Comparison of ENCODE assay signal across 8 cellular contexts in the genomic region with DNA sequence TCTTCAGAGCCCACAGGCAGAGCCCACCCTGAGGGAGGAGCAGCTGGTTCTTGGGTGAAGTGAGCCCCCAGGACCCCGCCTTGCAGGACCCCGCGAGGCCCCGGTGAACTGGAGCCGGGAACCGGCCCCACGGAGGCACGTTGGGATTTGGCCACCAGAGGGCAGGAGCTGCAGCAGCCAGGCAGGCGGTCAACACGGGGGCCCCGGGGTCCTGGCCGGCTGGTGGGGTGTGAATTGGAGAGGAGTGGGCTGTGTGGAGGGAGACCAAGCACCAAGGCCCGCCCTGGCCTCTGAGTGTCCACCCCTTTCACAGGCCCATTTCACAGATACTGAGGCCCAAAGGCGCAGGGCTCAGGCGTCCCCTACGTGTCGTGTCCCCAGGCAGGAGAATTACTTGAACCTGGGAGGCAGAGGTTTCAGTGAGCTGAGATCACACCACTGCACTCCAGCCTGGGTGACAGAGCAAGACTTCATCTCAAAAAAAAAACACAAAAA. TPM values are rescaled to one million over a fixed set of nuclear protein-coding genes. Genes with fewer than 3 reads are reported as not detected.
DNase-seq lines count a peak whose midpoint lies in the region; ATAC-seq and TF ChIP-seq lines count a peak whose summit lies in the region.

No MANE protein-coding gene starts in this region.

- H2AFZ ChIP-seq in PC-9, result no peak overlapping the region

- no peaks in the 10 kb centered on the region for H3K9me2 ChIP-seq in PC-9 (ENCODE audit: insufficient read depth)

- H3K9me3 Mint-ChIP-seq in activated CD4-positive, alpha-beta memory T cell treated with anti-CD3 and anti-CD28 coated beads for 36 hours, result peaks cover 7% of the 10 kb centered on the region
- peaks cover 10% of the 10 kb centered on the region for H3K9me3 Mint-ChIP-seq in activated CD4-positive, alpha-beta memory T cell treated with anti-CD3 and anti-CD28 coated beads, Interleukin-2, amount 10 ng/mL, durations not matched to agents 7 days and 5 days

- POLR2A ChIA-PET in activated CD4-positive, alpha-beta memory T cell treated with anti-CD3 and anti-CD28 coated beads for 36 hours (lab: Charles Lee), result no interaction called here
- POLR2A ChIA-PET in activated CD4-positive, alpha-beta memory T cell treated with anti-CD3 and anti-CD28 coated beads, Interleukin-2, amount 10 ng/mL, durations not matched to agents 7 days and 5 days (lab: Charles Lee), result no interaction called here
- POLR2A ChIA-PET in PC-9 (lab: Charles Lee; ENCODE audit: unreplicated experiment), result no interaction called here

- peak; percentile 24 for DNase-seq in activated CD4-positive, alpha-beta memory T cell treated with anti-CD3 and anti-CD28 coated beads for 36 hours
- DNase-seq in activated CD4-positive, alpha-beta memory T cell treated with anti-CD3 and anti-CD28 coated beads, Interleukin-2, amount 10 ng/mL, durations not matched to agents 7 days and 5 days, result no peak
- DNase-seq in PC-9, result peak in 1 of 2 experiments; percentile 53
- no peak for DNase-seq in esophagus squamous epithelium (lab: John Stamatoyannopoulos, UW)
- peak; percentile 31 for DNase-seq in stimulated activated CD8-positive, alpha-beta memory T cell treated with anti-CD3 and anti-CD28 coated beads, Interleukin-4, amount 100 ng/mL, for 24 hours (ENCODE audit: low read depth)

- H3K4me1 ChIP-seq in PC-9 (replicated peaks; ENCODE audit: insufficient read depth), result no peaks in the 10 kb centered on the region
- H3K4me1 ChIP-seq in esophagus squamous epithelium, result peaks cover 0 to 11% (median 0%) of the 10 kb centered on the region in 3 donors

- H4K20me1 ChIP-seq in PC-9 (ENCODE audit: insufficient read depth), result no peaks in the 10 kb centered on the region

- ATAC-seq in HG02759 (IDR thresholded peaks at IDR 0.05; ENCODE audit: unreplicated experiment) (no peak), HG03521 (IDR thresholded peaks at IDR 0.05; ENCODE audit: unreplicated experiment) (no peak), GM18502 (IDR thresholded peaks at IDR 0.05; ENCODE audit: poor library complexity, unreplicated experiment) (no peak)

- H3F3A ChIP-seq in PC-9 (ENCODE audit: insufficient read depth, low read depth), result peaks cover 13% of the 10 kb centered on the region

- H3K4me3 Mint-ChIP-seq in activated CD4-positive, alpha-beta memory T cell treated with anti-CD3 and anti-CD28 coated beads for 36 hours, result no peak overlapping the region
- no peak overlapping the region for H3K4me3 Mint-ChIP-seq in activated CD4-positive, alpha-beta memory T cell treated with anti-CD3 and anti-CD28 coated beads, Interleukin-2, amount 10 ng/mL, durations not matched to agents 7 days and 5 days

- intact Hi-C loops in activated CD4-positive, alpha-beta memory T cell treated with anti-CD3 and anti-CD28 coated beads for 36 hours (cut with micrococcal nuclease), result no loop called here
- intact Hi-C loops in PC-9 (cut with micrococcal nuclease; ENCODE audit: unreplicated experiment), result no loop called here
- intact Hi-C loops in esophagus squamous epithelium (cut with DNase I), result no loop called here

- H3K36me3 Mint-ChIP-seq in activated CD4-positive, alpha-beta memory T cell treated with anti-CD3 and anti-CD28 coated beads for 36 hours, result no peaks in the 10 kb centered on the region
- peaks cover 3% of the 10 kb centered on the region for H3K36me3 Mint-ChIP-seq in activated CD4-positive, alpha-beta memory T cell treated with anti-CD3 and anti-CD28 coated beads, Interleukin-2, amount 10 ng/mL, durations not matched to agents 7 days and 5 days (ENCODE audit: low read depth)

- H3K27me3 ChIP-seq in PC-9 (ENCODE audit: insufficient read depth, low read depth) (peaks cover 9% of the 10 kb centered on the region; the same call in 1 of the 2 replicates), esophagus squamous epithelium (peaks cover 0 to 49% (median 0%) of the 10 kb centered on the region in 4 donors)

- no peaks in the 10 kb centered on the region for H3K27me3 Mint-ChIP-seq in activated CD4-positive, alpha-beta memory T cell treated with anti-CD3 and anti-CD28 coated beads for 36 hours
- H3K27me3 Mint-ChIP-seq in activated CD4-positive, alpha-beta memory T cell treated with anti-CD3 and anti-CD28 coated beads, Interleukin-2, amount 10 ng/mL, durations not matched to agents 7 days and 5 days, result peaks cover 2% of the 10 kb centered on the region

- H3K27ac Mint-ChIP-seq in activated CD4-positive, alpha-beta memory T cell treated with anti-CD3 and anti-CD28 coated beads for 36 hours, result no peak overlapping the region
- no peak overlapping the region for H3K27ac Mint-ChIP-seq in activated CD4-positive, alpha-beta memory T cell treated with anti-CD3 and anti-CD28 coated beads, Interleukin-2, amount 10 ng/mL, durations not matched to agents 7 days and 5 days

- H3K9me3 ChIP-seq in PC-9 (ENCODE audit: insufficient read depth, low read depth) (no peaks in the 10 kb centered on the region), esophagus squamous epithelium (no peaks in the 10 kb centered on the region)

- H3K4me1 Mint-ChIP-seq in activated CD4-positive, alpha-beta memory T cell treated with anti-CD3 and anti-CD28 coated beads for 36 hours (ENCODE audit: low read depth), result peaks cover 7% of the 10 kb centered on the region
- H3K4me1 Mint-ChIP-seq in activated CD4-positive, alpha-beta memory T cell treated with anti-CD3 and anti-CD28 coated beads, Interleukin-2, amount 10 ng/mL, durations not matched to agents 7 days and 5 days, result peaks cover 10% of the 10 kb centered on the region

- peak; percentile 91 for TF ChIP-seq CTCF in PC-9 (conservative IDR thresholded peaks at IDR 0.05)
- TF ChIP-seq CTCF in esophagus squamous epithelium (IDR thresholded peaks at IDR 0.05), result peak; percentile 31 to 71 (median 47)

- H3K27ac ChIP-seq in PC-9, result no peak overlapping the region
- no peak overlapping the region for H3K27ac ChIP-seq in esophagus squamous epithelium

- H3K79me2 ChIP-seq in PC-9 (ENCODE audit: low read depth), result no peaks in the 10 kb centered on the region

- CTCF ChIA-PET in activated CD4-positive, alpha-beta memory T cell treated with anti-CD3 and anti-CD28 coated beads for 36 hours (lab: Charles Lee), result interaction anchor here (0.7 to 1.3 kb wide), 3 partner anchors 13 to 69 kb away, joined by 3 to 4 read pairs (median 3); no protein-coding TSS in a partner anchor
- CTCF ChIA-PET in activated CD4-positive, alpha-beta memory T cell treated with anti-CD3 and anti-CD28 coated beads, Interleukin-2, amount 10 ng/mL, durations not matched to agents 7 days and 5 days (lab: Charles Lee), result no interaction called here
- CTCF ChIA-PET in PC-9 (lab: Charles Lee), result interaction anchor here (0.6 kb wide), 1 partner anchor 23 kb away, joined by 11 read pairs; no protein-coding TSS in a partner anchor

- H3K4me2 ChIP-seq in PC-9, result no peak overlapping the region

- TF ChIP-seq POLR2A in esophagus squamous epithelium (IDR thresholded peaks at IDR 0.05), result no peak

- H3K36me3 ChIP-seq in PC-9 (ENCODE audit: low read depth) (no peaks in the 10 kb centered on the region), esophagus squamous epithelium (no peaks in the 10 kb centered on the region)

- no TSS peak for BruUV-seq in PC-9 (replicated peaks; lab: Mats Ljungman, UMichigan)

- H3K4me3 ChIP-seq in PC-9 (no peak overlapping the region), esophagus squamous epithelium (no peak overlapping the region)

- WGBS in esophagus squamous epithelium, 2 donors, result 57 to 67% methylated on average over 2 to 8 of the region's 17 CpGs

RNA-seq across cellular contexts. Expression of a gene that starts 2.2 kb away (rescaled TPM):
- total RNA-seq in activated CD4-positive, alpha-beta memory T cell treated with anti-CD3 and anti-CD28 coated beads for 36 hours, result not detected
- not detected for total RNA-seq in activated CD4-positive, alpha-beta memory T cell treated with anti-CD3 and anti-CD28 coated beads, Interleukin-2, amount 10 ng/mL, durations not matched to agents 7 days and 5 days
- total RNA-seq in PC-9 (2021), result not detected in 2 replicates
- total RNA-seq in esophagus squamous epithelium, result 1 to 10 TPM in 1 of 4 donors, under 1 TPM in 1, not detected in 2; 0.76 to 4.1 TPM

RNA-seq across cellular contexts. Expression of a gene that starts 40.1 kb away (rescaled TPM):
- 1 to 10 TPM; 6.2 to 7.1 TPM for total RNA-seq in activated CD4-positive, alpha-beta memory T cell treated with anti-CD3 and anti-CD28 coated beads for 36 hours
- total RNA-seq in activated CD4-positive, alpha-beta memory T cell treated with anti-CD3 and anti-CD28 coated beads, Interleukin-2, amount 10 ng/mL, durations not matched to agents 7 days and 5 days, result 1 to 10 TPM; 3.3 to 4.4 TPM
- total RNA-seq in PC-9 (2021) (19.5 and 27.8 TPM in 2 replicates), esophagus squamous epithelium (1 to 10 TPM in 3 of 4 donors, under 1 TPM in 1; 0.45 to 2.9 (median 2.1) TPM)

RNA-seq across cellular contexts. Expression of a gene that starts 41.9 kb away (rescaled TPM):
- total RNA-seq in activated CD4-positive, alpha-beta memory T cell treated with anti-CD3 and anti-CD28 coated beads for 36 hours, result 10 to 100 TPM; 74.6 to 76.3 TPM
- total RNA-seq in activated CD4-positive, alpha-beta memory T cell treated with anti-CD3 and anti-CD28 coated beads, Interleukin-2, amount 10 ng/mL, durations not matched to agents 7 days and 5 days, result 100 to 1,000 TPM in 1 of 2 experiments, 10 to 100 TPM in 1; 93.8 to 102 TPM
- 151 and 237 TPM in 2 replicates for total RNA-seq in PC-9 (2021)
- total RNA-seq in esophagus squamous epithelium, result 100 to 1,000 TPM in 2 of 4 donors, 10 to 100 TPM in 2; 83.0 to 116 (median 104) TPM

RNA-seq across cellular contexts. Expression of a gene that starts 42.0 kb away (rescaled TPM):
- 10 to 100 TPM in 1 of 2 experiments, 1 to 10 TPM in 1; 7.1 to 10.1 TPM for total RNA-seq in activated CD4-positive, alpha-beta memory T cell treated with anti-CD3 and anti-CD28 coated beads for 36 hours
- total RNA-seq in activated CD4-positive, alpha-beta memory T cell treated with anti-CD3 and anti-CD28 coated beads, Interleukin-2, amount 10 ng/mL, durations not matched to agents 7 days and 5 days, result 1 to 10 TPM; 8.1 to 9.2 TPM
- 21.0 and 25.6 TPM in 2 replicates for total RNA-seq in PC-9 (2021)
- total RNA-seq in esophagus squamous epithelium, result 1 to 10 TPM; 1.8 to 4.9 (median 2.8) TPM

RNA-seq across cellular contexts. Expression of a gene that starts 55.2 kb away (rescaled TPM):
- total RNA-seq in activated CD4-positive, alpha-beta memory T cell treated with anti-CD3 and anti-CD28 coated beads for 36 hours, result 1,000 to 10,000 TPM; 3,430 to 3,468 TPM
- 1,000 to 10,000 TPM; 2,083 to 2,114 TPM for total RNA-seq in activated CD4-positive, alpha-beta memory T cell treated with anti-CD3 and anti-CD28 coated beads, Interleukin-2, amount 10 ng/mL, durations not matched to agents 7 days and 5 days
- 2,045 and 3,124 TPM in 2 replicates for total RNA-seq in PC-9 (2021)
- total RNA-seq in esophagus squamous epithelium, result 1,000 to 10,000 TPM; 3,143 to 7,972 (median 4,864) TPM

Comparison
In these comparisons a context has a peak if more than half of its experiments do, and no peak if none do; other contexts are left out.
1. DNase-seq: peak in activated CD4-positive, alpha-beta memory T cell treated with anti-CD3 and anti-CD28 coated beads for 36 hours (single experiment) and stimulated activated CD8-positive, alpha-beta memory T cell treated with anti-CD3 and anti-CD28 coated beads, Interleukin-4, amount 100 ng/mL, for 24 hours (single experiment); none in activated CD4-positive, alpha-beta memory T cell treated with anti-CD3 and anti-CD28 coated beads, Interleukin-2, amount 10 ng/mL, durations not matched to agents 7 days and 5 days (single experiment) and esophagus squamous epithelium (single experiment).